Comparison of ENCODE assay signal across 9 cellular contexts in the genomic region with DNA sequence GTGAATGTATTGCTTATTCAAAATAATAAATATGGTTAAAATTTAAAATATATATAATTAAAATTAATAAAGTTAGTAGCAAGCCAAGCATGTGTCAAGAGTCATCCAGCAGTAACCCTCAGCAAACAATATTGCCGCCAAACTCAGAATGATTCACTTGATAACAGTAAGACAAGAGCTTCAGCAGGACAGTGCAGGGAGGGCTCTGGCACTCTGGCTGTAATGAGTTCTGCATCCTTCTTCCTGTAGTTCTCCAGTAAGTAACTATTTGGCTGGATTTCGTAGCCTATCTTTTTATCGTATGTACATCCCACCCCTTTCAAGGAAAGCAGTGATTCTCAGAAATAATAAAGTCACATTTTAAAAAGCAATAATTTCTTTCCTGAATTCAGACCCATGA. TPM values are rescaled to one million over a fixed set of nuclear protein-coding genes. Genes with fewer than 3 reads are reported as not detected.
"Had no signal": no experiment of that assay in that cellular context is flagged by ENCODE, and none has a peak within 500 bp of the region (broad histone marks: within the 10 kb centered on the region; RNA-seq: fewer than 3 reads in every experiment).

No MANE protein-coding gene starts in this region.

- H3K4me3 Mint-ChIP-seq: HFFc6 had no signal

- H3K9me3 ChIP-seq: HAP-1 had no signal

- H3K4me3 ChIP-seq: GM23248, HAP-1 had no signal

- H3K4me1 ChIP-seq: HAP-1 had no signal

- H3K9ac ChIP-seq: GM23248 had no signal

- H2AFZ ChIP-seq: GM23248 had no signal

- H3K27ac Mint-ChIP-seq: HFFc6 had no signal

- H3K9me3 Mint-ChIP-seq: HFFc6 had no signal

- ATAC-seq: HCT116 had no signal

- H3K27ac ChIP-seq: GM23248 had no signal

- DNase-seq: GM23248, GOT3, H7, HFFc6, IMR-90 had no signal

- H3K36me3 ChIP-seq: HAP-1 had no signal

RNA-seq across cellular contexts. Expression of a gene that starts 17.6 kb away (rescaled TPM):
- total RNA-seq: GM23248, H4, H7, HFFc6, HT-29, IMR-90 had no signal

RNA-seq across cellular contexts. Expression of a gene that starts 30.1 kb away (rescaled TPM):
- total RNA-seq: GM23248, H4, H7, HFFc6, HT-29 had no signal
